In the genomic region with DNA sequence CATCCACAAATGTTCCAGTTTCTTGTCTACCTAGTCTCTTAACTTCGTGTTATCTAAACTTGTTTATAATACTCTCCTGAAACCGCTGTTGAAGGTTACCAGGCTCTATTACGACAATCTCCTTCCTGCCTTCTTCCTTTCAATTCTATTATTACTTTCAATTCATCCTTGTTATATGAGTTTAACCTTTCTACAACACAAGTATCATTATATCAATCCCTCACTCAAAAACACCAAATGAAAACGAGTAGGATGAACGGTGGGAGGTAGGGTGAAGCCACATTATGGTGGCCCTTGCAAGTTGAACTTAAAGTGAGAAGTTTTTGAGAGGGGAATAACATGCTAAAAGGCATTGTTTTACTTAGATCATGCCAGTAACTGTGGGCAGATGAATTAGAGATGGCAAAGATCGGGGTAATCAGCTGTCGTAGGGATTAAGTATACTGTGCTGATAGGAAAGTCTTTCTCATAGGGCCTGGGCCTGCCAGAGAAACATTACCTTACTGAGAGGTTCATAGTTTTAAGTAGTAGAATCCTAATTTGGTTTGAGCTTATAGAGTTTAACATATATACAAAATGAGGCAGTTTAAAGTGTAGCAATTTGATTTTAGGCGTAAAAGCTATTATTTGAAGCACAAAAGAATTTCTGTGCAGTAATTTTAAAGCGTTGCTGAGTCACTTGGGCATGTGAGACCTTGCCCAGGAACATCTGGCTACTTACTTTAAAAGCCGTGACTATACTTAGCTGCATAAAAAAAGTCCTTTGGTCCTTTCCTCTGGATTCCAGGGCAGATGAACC, we compare ENCODE assay signal across 9 cellular contexts. TPM values are rescaled to one million over a fixed set of nuclear protein-coding genes. Genes with fewer than 3 reads are reported as not detected.
DNase-seq lines count a peak whose midpoint lies in the region; ATAC-seq and TF ChIP-seq lines count a peak whose summit lies in the region.
"Had no signal": no experiment of that assay in that cellular context is flagged by ENCODE, and none has a peak within 500 bp of the region (broad histone marks: within the 10 kb centered on the region; RNA-seq: fewer than 3 reads in every experiment).

No MANE protein-coding gene starts in this region.

- H3K9me3 ChIP-seq in A673 (ENCODE audit: low read depth, low read length, poor library complexity, severe bottlenecking) = no peaks in the 10 kb centered on the region
- H3K9me3 ChIP-seq in SK-N-MC (ENCODE audit: low read depth, low read length) = no peaks in the 10 kb centered on the region
- H3K9me3 ChIP-seq: lower lobe of right lung had no signal

- POLR2A ChIA-PET in A673 (lab: Charles Lee; ENCODE audit: low non-redundant PET) = interaction anchor here (0.6 kb wide), 1 partner anchor 536 kb away, joined by 3 read pairs; no protein-coding TSS in a partner anchor

- no peak overlapping the region for H3K4me3 ChIP-seq in A673 (ENCODE audit: low read depth, low read length, poor library complexity, severe bottlenecking)
- H3K4me3 ChIP-seq in SK-N-MC = no peak overlapping the region
- H3K4me3 ChIP-seq: lower lobe of right lung had no signal

- H3K36me3 ChIP-seq in A673 (ENCODE audit: insufficient read depth, low read length, poor library complexity, severe bottlenecking) (no peaks in the 10 kb centered on the region), SK-N-MC (ENCODE audit: insufficient read depth, low read length) (peaks cover 2% of the 10 kb centered on the region; the same call in 1 of the 2 replicates)
- H3K36me3 ChIP-seq: lower lobe of right lung had no signal

- BruUV-seq in A673 (replicated peaks; lab: Mats Ljungman, UMichigan) = no TSS peak

- peak overlapping the region; percentile 72 for H3K27ac ChIP-seq in A673 (ENCODE audit: low read depth, low read length, poor library complexity, severe bottlenecking)
- peak overlapping the region; percentile 65 for H3K27ac ChIP-seq in SK-N-MC

- in situ Hi-C loops in G401 (cut with HindIII; ENCODE audit: low sequenced_read_pairs) = no loop called here

- intact Hi-C loops in A673 (cut with micrococcal nuclease; ENCODE audit: unreplicated experiment) = no loop called here

- CTCF ChIA-PET in A673 (lab: Charles Lee) = no interaction called here

- H3K9ac ChIP-seq in SK-N-MC (ENCODE audit: insufficient read length) = peak overlapping the region; percentile 6

- peak; percentile 45 for DNase-seq in A673 (ENCODE audit: low spot score)
- DNase-seq in G401 (ENCODE audit: low spot score) = peak; percentile 4
- no peak for DNase-seq in SK-N-MC (ENCODE audit: low read depth, low spot score)
- DNase-seq in C1 segment of cervical spinal cord (lab: John Stamatoyannopoulos, UW) = no peak
- no peak for DNase-seq in NCI-H1105 treated with DMSO at 0.1 percent for 48 hours (lab: John Stamatoyannopoulos, UW)
- no peak for DNase-seq in kidney glomerular epithelial cell (lab: John Stamatoyannopoulos, UW)
- DNase-seq: lower lobe of right lung had no signal

- peaks cover 15% of the 10 kb centered on the region for H3K4me1 ChIP-seq in A673 (ENCODE audit: insufficient read depth, low read length, poor library complexity, severe bottlenecking)

- TF ChIP-seq CTCF in A673 (conservative IDR thresholded peaks at IDR 0.05; ENCODE audit: low read depth, low read length) = no peak

- peak; percentile 25 for ATAC-seq in esophagus mucosa
- ATAC-seq in HG02970 (IDR thresholded peaks at IDR 0.05; ENCODE audit: low FRiP score, unreplicated experiment) = no peak
- ATAC-seq: lower lobe of right lung had no signal

- no peaks in the 10 kb centered on the region for H3K27me3 ChIP-seq in A673 (replicated peaks; ENCODE audit: insufficient read depth, low read depth, low read length, poor library complexity)

RNA-seq across cellular contexts. Expression of a gene that starts 3.4 kb away (rescaled TPM):
- total RNA-seq in A673 (2021) (19.7 and 23.8 TPM in 2 replicates), esophagus mucosa (4.6 TPM)
- total RNA-seq in G401 (2014; rRNA removed; shearing (Covaris generic)) = 9.9 and 11.0 TPM in 2 replicates

RNA-seq across cellular contexts. Expression of a gene that starts 34.5 kb away (rescaled TPM):
- total RNA-seq in A673 (2021) (1,099 and 1,147 TPM in 2 replicates), esophagus mucosa (942 TPM)
- total RNA-seq in G401 (2014; rRNA removed; shearing (Covaris generic)) = 1,940 and 2,373 TPM in 2 replicates

RNA-seq across cellular contexts. Expression of a gene that starts 44.1 kb away (rescaled TPM):
- total RNA-seq in A673 (2021) (21.7 and 22.4 TPM in 2 replicates), esophagus mucosa (10.0 TPM)
- total RNA-seq in G401 (2014; rRNA removed; shearing (Covaris generic)) = 16.9 and 20.0 TPM in 2 replicates

RNA-seq across cellular contexts. Expression of a gene that starts 58.0 kb away (rescaled TPM):
- total RNA-seq in A673 (2021) = 36.4 and 37.6 TPM in 2 replicates
- total RNA-seq in G401 (2014; rRNA removed; shearing (Covaris generic)) = 12.3 and 13.9 TPM in 2 replicates
- 1.8 TPM for total RNA-seq in esophagus mucosa

Comparison
In these comparisons a context has a peak if more than half of its experiments do, and no peak if none do; other contexts are left out.
1. DNase-seq: peak in A673 (single experiment) and G401 (single experiment); none in SK-N-MC (single experiment), C1 segment of cervical spinal cord (0 of 14), NCI-H1105 treated with DMSO at 0.1 percent for 48 hours (single experiment) and kidney glomerular epithelial cell (single experiment).